21 cellular contexts compared by ENCODE assay signal in the genomic region with DNA sequence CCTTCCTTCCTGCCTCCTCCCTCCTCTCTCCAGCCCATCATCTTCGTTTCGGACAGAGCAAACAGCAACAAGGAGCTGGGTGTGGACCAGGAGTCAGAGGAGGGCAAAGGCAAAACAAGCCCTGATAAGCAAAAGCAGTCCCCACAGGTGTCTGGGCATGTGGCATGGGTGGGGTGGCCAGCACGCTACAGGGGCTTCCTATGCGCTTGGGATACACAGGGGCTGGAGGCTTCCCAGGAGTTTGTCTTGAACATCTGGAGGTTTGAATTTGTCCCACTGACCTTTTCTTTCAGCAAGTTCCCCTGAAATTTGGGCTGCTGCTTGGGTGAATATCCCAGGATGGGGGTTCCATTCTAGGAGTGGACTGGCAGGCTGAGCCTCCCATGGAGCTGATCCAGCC.
"Had no signal": no experiment of that assay in that cellular context is flagged by ENCODE, and none has a peak within 500 bp of the region (broad histone marks: within the 10 kb centered on the region; RNA-seq: fewer than 3 reads in every experiment).

No MANE protein-coding gene starts in this region.

- H3K9me3 ChIP-seq: neutrophil, right atrium auricular region, sigmoid colon, testis, tibial nerve had no signal

- H3K4me3 Mint-ChIP-seq: dendritic cell treated with granulocyte-macrophage colony-stimulating factor and Interleukin-4, amounts not matched to agents 40 ng/mL and 50 ng/mL, for 4 days; nephron had no signal

- H3K27ac Mint-ChIP-seq: dendritic cell treated with granulocyte-macrophage colony-stimulating factor and Interleukin-4, amounts not matched to agents 40 ng/mL and 50 ng/mL, for 4 days had no signal

- H3K4me1 ChIP-seq: right atrium auricular region, sigmoid colon, testis, tibial nerve had no signal

- H3K27me3 Mint-ChIP-seq: dendritic cell treated with granulocyte-macrophage colony-stimulating factor and Interleukin-4, amounts not matched to agents 40 ng/mL and 50 ng/mL, for 4 days; naive B cell had no signal

- ATAC-seq: foreskin keratinocyte; left colon; left ventricle myocardium superior; stimulated activated naive CD8-positive, alpha-beta T cell treated with anti-CD3 and anti-CD28 coated beads, Interleukin-15, Interleukin-2, amounts not matched to agents 100 U/mL and 50 U/mL, for 24 hours had no signal

- DNase-seq: cerebellar nuclear complex; foreskin keratinocyte; head of caudate nucleus; kidney; left colon; left ventricle myocardium superior; mesenchymal stem cell; naive B cell; sigmoid colon; stimulated activated CD4-positive, alpha-beta T cell treated with anti-CD3 and anti-CD28 coated beads, Interleukin-2, amount 100 ng/mL, for 24 hours; stimulated activated CD4-positive, alpha-beta T cell treated with anti-CD3 and anti-CD28 coated beads, Interleukin-4, amount 100 ng/mL, for 4 hours; stimulated activated naive CD8-positive, alpha-beta T cell treated with anti-CD3 and anti-CD28 coated beads, Interleukin-15, Interleukin-2, amounts not matched to agents 100 U/mL and 50 U/mL, for 24 hours; testis had no signal

- H3K4me1 Mint-ChIP-seq: naive B cell had no signal

- H3K9me3 Mint-ChIP-seq: dendritic cell treated with granulocyte-macrophage colony-stimulating factor and Interleukin-4, amounts not matched to agents 40 ng/mL and 50 ng/mL, for 4 days; naive B cell; nephron had no signal

- H3K27ac ChIP-seq: foreskin keratinocyte, hepatocyte, neutrophil, right atrium auricular region, sigmoid colon, testis, tibial nerve had no signal

- H3K27me3 ChIP-seq: foreskin keratinocyte, hepatocyte, neutrophil, right atrium auricular region, sigmoid colon, testis, tibial nerve had no signal

- H3K4me3 ChIP-seq: hepatocyte, lung, right atrium auricular region, sigmoid colon, skin epidermis, testis, tibial nerve had no signal
